1 cellular context compared by ENCODE assay signal in the genomic region with DNA sequence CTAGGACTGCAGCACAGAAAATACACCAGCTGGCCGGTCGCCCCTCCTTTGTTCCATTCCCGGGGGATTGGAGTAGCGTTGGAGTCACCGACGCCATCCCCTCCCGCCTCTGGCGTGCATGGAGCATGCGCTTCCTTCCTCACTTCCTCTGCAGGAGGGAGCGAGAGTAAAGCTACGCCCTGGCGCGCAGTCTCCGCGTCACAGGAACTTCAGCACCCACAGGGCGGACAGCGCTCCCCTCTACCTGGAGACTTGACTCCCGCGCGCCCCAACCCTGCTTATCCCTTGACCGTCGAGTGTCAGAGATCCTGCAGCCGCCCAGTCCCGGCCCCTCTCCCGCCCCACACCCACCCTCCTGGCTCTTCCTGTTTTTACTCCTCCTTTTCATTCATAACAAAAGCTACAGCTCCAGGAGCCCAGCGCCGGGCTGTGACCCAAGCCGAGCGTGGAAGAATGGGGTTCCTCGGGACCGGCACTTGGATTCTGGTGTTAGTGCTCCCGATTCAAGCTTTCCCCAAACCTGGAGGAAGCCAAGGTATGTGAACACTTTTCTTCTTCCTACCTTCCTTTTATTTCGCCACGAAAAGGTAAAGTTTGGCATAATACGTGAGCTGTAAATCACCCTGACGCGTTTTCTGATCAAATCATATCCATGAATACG.
A peak's percentile ranks its signal among the peaks of the same experiment; 100 is the strongest.
TF ChIP-seq lines count a peak whose summit lies in the region.

Gene SCG3, plus strand, starts transcription at position 201 of the 661 bp plus-strand sequence. Its CDS starts 253 bp downstream, at position 454.

TF ChIP-seq in HepG2, 621 proteins besides CTCF, POLR2A, EP300 and RAD21 (continued from another document and continues in another):
- TF ChIP-seq, protein P1, sequence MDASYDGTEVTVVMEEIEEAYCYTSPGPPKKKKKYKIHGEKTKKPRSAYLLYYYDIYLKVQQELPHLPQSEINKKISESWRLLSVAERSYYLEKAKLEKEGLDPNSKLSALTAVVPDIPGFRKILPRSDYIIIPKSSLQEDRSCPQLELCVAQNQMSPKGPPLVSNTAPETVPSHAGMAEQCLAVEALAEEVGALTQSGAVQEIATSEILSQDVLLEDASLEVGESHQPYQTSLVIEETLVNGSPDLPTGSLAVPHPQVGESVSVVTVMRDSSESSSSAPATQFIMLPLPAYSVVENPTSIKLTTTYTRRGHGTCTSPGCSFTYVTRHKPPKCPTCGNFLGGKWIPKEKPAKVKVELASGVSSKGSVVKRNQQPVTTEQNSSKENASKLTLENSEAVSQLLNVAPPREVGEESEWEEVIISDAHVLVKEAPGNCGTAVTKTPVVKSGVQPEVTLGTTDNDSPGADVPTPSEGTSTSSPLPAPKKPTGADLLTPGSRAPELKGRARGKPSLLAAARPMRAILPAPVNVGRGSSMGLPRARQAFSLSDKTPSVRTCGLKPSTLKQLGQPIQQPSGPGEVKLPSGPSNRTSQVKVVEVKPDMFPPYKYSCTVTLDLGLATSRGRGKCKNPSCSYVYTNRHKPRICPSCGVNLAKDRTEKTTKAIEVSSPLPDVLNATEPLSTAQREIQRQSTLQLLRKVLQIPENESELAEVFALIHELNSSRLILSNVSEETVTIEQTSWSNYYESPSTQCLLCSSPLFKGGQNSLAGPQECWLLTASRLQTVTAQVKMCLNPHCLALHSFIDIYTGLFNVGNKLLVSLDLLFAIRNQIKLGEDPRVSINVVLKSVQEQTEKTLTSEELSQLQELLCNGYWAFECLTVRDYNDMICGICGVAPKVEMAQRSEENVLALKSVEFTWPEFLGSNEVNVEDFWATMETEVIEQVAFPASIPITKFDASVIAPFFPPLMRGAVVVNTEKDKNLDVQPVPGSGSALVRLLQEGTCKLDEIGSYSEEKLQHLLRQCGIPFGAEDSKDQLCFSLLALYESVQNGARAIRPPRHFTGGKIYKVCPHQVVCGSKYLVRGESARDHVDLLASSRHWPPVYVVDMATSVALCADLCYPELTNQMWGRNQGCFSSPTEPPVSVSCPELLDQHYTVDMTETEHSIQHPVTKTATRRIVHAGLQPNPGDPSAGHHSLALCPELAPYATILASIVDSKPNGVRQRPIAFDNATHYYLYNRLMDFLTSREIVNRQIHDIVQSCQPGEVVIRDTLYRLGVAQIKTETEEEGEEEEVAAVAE (CRISPR knock-in tag; IDR thresholded peaks at IDR 0.05; ENCODE audit: borderline replicate concordance) = peak; percentile 80
- TF ChIP-seq NFKBIZ (CRISPR knock-in tag; IDR thresholded peaks at IDR 0.05) = 0 out of 2 replicates have a peak, but pooled peaks have one; percentile 28
- TF ChIP-seq ZNF460 (CRISPR knock-in tag; IDR thresholded peaks at IDR 0.05; ENCODE audit: borderline replicate concordance) = no peak
- 0 out of 2 replicates have a peak, but pooled peaks have one; percentile 29 for TF ChIP-seq ZNF678 (CRISPR knock-in tag; IDR thresholded peaks at IDR 0.05)
- TF ChIP-seq ELF3 (CRISPR knock-in tag; IDR thresholded peaks at IDR 0.05) = peak; percentile 73
- peak; percentile 61; the same call in 1 of the 2 replicates for TF ChIP-seq ZNF709 (CRISPR knock-in tag; IDR thresholded peaks at IDR 0.05)
- peak; percentile 31; the same call in 1 of the 2 replicates for TF ChIP-seq RXRB (CRISPR knock-in tag; IDR thresholded peaks at IDR 0.05; ENCODE audit: borderline replicate concordance)
- TF ChIP-seq ZNF788 (CRISPR knock-in tag; IDR thresholded peaks at IDR 0.05; ENCODE audit: borderline replicate concordance) = peak; percentile 45; the same call in 1 of the 2 replicates
- peak; percentile 64 for TF ChIP-seq GABPB1 (CRISPR knock-in tag; IDR thresholded peaks at IDR 0.05)
- no peak for TF ChIP-seq ZBTB25 (CRISPR knock-in tag; IDR thresholded peaks at IDR 0.05)
- TF ChIP-seq, protein P2, sequence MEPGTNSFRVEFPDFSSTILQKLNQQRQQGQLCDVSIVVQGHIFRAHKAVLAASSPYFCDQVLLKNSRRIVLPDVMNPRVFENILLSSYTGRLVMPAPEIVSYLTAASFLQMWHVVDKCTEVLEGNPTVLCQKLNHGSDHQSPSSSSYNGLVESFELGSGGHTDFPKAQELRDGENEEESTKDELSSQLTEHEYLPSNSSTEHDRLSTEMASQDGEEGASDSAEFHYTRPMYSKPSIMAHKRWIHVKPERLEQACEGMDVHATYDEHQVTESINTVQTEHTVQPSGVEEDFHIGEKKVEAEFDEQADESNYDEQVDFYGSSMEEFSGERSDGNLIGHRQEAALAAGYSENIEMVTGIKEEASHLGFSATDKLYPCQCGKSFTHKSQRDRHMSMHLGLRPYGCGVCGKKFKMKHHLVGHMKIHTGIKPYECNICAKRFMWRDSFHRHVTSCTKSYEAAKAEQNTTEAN (CRISPR knock-in tag; conservative IDR thresholded peaks at IDR 0.05) = peak; percentile 80
- no peak for TF ChIP-seq ZNF432 (CRISPR knock-in tag; IDR thresholded peaks at IDR 0.05; ENCODE audit: borderline replicate concordance)
- 0 out of 2 replicates have a peak, but pooled peaks have one; percentile 35 for TF ChIP-seq ZNF7 (CRISPR knock-in tag; IDR thresholded peaks at IDR 0.05)
- 0 out of 2 replicates have a peak, but pooled peaks have one; percentile 71 for TF ChIP-seq KDM4B (CRISPR knock-in tag; IDR thresholded peaks at IDR 0.05)
- TF ChIP-seq AHR (CRISPR knock-in tag; IDR thresholded peaks at IDR 0.05) = peak; percentile 61; the same call in 1 of the 2 replicates
- peak; percentile 51 for TF ChIP-seq ZNF687 (CRISPR knock-in tag; IDR thresholded peaks at IDR 0.05)
- TF ChIP-seq XBP1 (CRISPR knock-in tag; IDR thresholded peaks at IDR 0.05) = peak; percentile 81; the same call in 1 of the 2 replicates
- no peak for TF ChIP-seq MATR3 (CRISPR knock-in tag; IDR thresholded peaks at IDR 0.05)
- peak; percentile 49; the same call in 1 of the 2 replicates for TF ChIP-seq KMT2B (CRISPR knock-in tag; IDR thresholded peaks at IDR 0.05)
- peak; percentile 88; the same call in 1 of the 2 replicates for TF ChIP-seq NKX3-1 (CRISPR knock-in tag; IDR thresholded peaks at IDR 0.05)
- TF ChIP-seq MIXL1 (CRISPR knock-in tag; IDR thresholded peaks at IDR 0.05) = 0 out of 2 replicates have a peak, but pooled peaks have one; percentile 39
- peak; percentile 33; the same call in 1 of the 2 replicates for TF ChIP-seq SPEN (CRISPR knock-in tag; IDR thresholded peaks at IDR 0.05; ENCODE audit: low read depth)
- TF ChIP-seq ARID2 (CRISPR knock-in tag; IDR thresholded peaks at IDR 0.05; ENCODE audit: borderline replicate concordance) = 0 out of 2 replicates have a peak, but pooled peaks have one; percentile 38
- TF ChIP-seq PHF8 (CRISPR knock-in tag; IDR thresholded peaks at IDR 0.05) = no peak
- TF ChIP-seq MIER2 (CRISPR knock-in tag; IDR thresholded peaks at IDR 0.05) = peak; percentile 99
- no peak for TF ChIP-seq ATF7 (IDR thresholded peaks at IDR 0.05)
- no peak for TF ChIP-seq ATF7 (CRISPR knock-in tag; IDR thresholded peaks at IDR 0.05)
- 0 out of 2 replicates have a peak, but pooled peaks have one; percentile 67 for TF ChIP-seq ZBTB26 (CRISPR knock-in tag; IDR thresholded peaks at IDR 0.05; ENCODE audit: borderline replicate concordance)
- TF ChIP-seq MEIS2 (CRISPR knock-in tag; IDR thresholded peaks at IDR 0.05) = peak; percentile 76
- peak; percentile 63; the same call in 1 of the 2 replicates for TF ChIP-seq CBX5 (CRISPR knock-in tag; IDR thresholded peaks at IDR 0.05; ENCODE audit: borderline replicate concordance)
- TF ChIP-seq KLF6 (CRISPR knock-in tag; IDR thresholded peaks at IDR 0.05) = peak; percentile 81; the same call in 1 of the 2 replicates
- TF ChIP-seq GLI4 (CRISPR knock-in tag; IDR thresholded peaks at IDR 0.05; ENCODE audit: borderline replicate concordance) = no peak
- peak; percentile 72; the same call in 1 of the 2 replicates for TF ChIP-seq ZBTB20 (CRISPR knock-in tag; IDR thresholded peaks at IDR 0.05; ENCODE audit: borderline replicate concordance, low read depth)
- peak; percentile 86; the same call in 1 of the 2 replicates for TF ChIP-seq ATF6 (CRISPR knock-in tag; conservative IDR thresholded peaks at IDR 0.05)
- TF ChIP-seq ZNF12 (CRISPR knock-in tag; IDR thresholded peaks at IDR 0.05) = peak; percentile 55; the same call in 1 of the 2 replicates
- peak; percentile 58; the same call in 1 of the 2 replicates for TF ChIP-seq ZNF607 (CRISPR knock-in tag; IDR thresholded peaks at IDR 0.05; ENCODE audit: borderline replicate concordance)
- TF ChIP-seq, protein P3, sequence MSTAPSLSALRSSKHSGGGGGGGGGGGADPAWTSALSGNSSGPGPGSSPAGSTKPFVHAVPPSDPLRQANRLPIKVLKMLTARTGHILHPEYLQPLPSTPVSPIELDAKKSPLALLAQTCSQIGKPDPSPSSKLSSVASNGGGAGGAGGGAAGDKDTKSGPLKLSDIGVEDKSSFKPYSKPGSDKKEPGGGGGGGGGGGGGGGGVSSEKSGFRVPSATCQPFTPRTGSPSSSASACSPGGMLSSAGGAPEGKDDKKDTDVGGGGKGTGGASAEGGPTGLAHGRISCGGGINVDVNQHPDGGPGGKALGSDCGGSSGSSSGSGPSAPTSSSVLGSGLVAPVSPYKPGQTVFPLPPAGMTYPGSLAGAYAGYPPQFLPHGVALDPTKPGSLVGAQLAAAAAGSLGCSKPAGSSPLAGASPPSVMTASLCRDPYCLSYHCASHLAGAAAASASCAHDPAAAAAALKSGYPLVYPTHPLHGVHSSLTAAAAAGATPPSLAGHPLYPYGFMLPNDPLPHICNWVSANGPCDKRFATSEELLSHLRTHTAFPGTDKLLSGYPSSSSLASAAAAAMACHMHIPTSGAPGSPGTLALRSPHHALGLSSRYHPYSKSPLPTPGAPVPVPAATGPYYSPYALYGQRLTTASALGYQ (CRISPR knock-in tag; IDR thresholded peaks at IDR 0.05) = no peak
- no peak for TF ChIP-seq SOX13 (IDR thresholded peaks at IDR 0.05)
- TF ChIP-seq SOX13 (CRISPR knock-in tag; conservative IDR thresholded peaks at IDR 0.05 in 1 of 2, IDR thresholded peaks at IDR 0.05 in 1 of 2) = peak in 1 of 2 experiments; percentile 32; a peak in 1 of 4 replicates
- TF ChIP-seq FOXK1 (CRISPR knock-in tag; IDR thresholded peaks at IDR 0.05; ENCODE audit: borderline replicate concordance, low read depth) = peak; percentile 46; the same call in 1 of the 2 replicates
- TF ChIP-seq TGIF2 (CRISPR knock-in tag; IDR thresholded peaks at IDR 0.05) = peak; percentile 83; the same call in 1 of the 2 replicates
- 0 out of 2 replicates have a peak, but pooled peaks have one; percentile 67 for TF ChIP-seq ZNF704 (CRISPR knock-in tag; IDR thresholded peaks at IDR 0.05; ENCODE audit: borderline replicate concordance)
